ENCODE assay signal across 13 cellular contexts in genomic region chr16:56360117-56361008, GRCh38.
DNase-seq lines count a peak whose midpoint lies in the region; ATAC-seq and TF ChIP-seq lines count a peak whose summit lies in the region.
"Had no signal": no experiment of that assay in that cellular context is flagged by ENCODE, and none has a peak within 500 bp of the region (broad histone marks: within the 10 kb centered on the region; RNA-seq: fewer than 3 reads in every experiment).

No MANE protein-coding gene starts in this region.

- CTCF ChIA-PET in activated CD8-positive, alpha-beta T cell treated with anti-CD3 and anti-CD28 coated beads, Interleukin-2, amount 10 ng/mL, durations not matched to agents 7 days and 5 days (lab: Charles Lee) = interaction anchor here (0.8 to 1.4 kb wide), 2 partner anchors 9 to 42 kb away, joined by 3 to 4 read pairs; no protein-coding TSS in a partner anchor
- CTCF ChIA-PET in activated CD8-positive, alpha-beta T cell treated with anti-CD3 and anti-CD28 coated beads for 36 hours (lab: Charles Lee) = interaction anchor here (0.9 kb wide), 1 partner anchor 23 kb away, joined by 3 read pairs; no protein-coding TSS in a partner anchor

- no peaks in the 10 kb centered on the region for H3K9me2 ChIP-seq in hepatocyte (replicated peaks; ENCODE audit: insufficient read depth)

- POLR2A ChIA-PET in activated CD8-positive, alpha-beta T cell treated with anti-CD3 and anti-CD28 coated beads, Interleukin-2, amount 10 ng/mL, durations not matched to agents 7 days and 5 days (lab: Charles Lee) = no interaction called here
- POLR2A ChIA-PET in activated CD8-positive, alpha-beta T cell treated with anti-CD3 and anti-CD28 coated beads for 36 hours (lab: Charles Lee) = no interaction called here

- no peak for DNase-seq in activated CD8-positive, alpha-beta T cell treated with anti-CD3 and anti-CD28 coated beads, Interleukin-2, amount 10 ng/mL, durations not matched to agents 7 days and 5 days
- no peak for DNase-seq in activated CD8-positive, alpha-beta T cell treated with anti-CD3 and anti-CD28 coated beads for 36 hours
- DNase-seq in T-helper 17 cell = no peak
- DNase-seq in hepatocyte (ENCODE audit: low spot score) = no peak
- DNase-seq in gastrocnemius medialis = peak in 1 of 2 donors; percentile 36
- no peak for DNase-seq in OCI-M2 (lab: John Stamatoyannopoulos, UW; ENCODE audit: unreplicated experiment)
- no peak for DNase-seq in NCI-H748 (lab: John Stamatoyannopoulos, UW; ENCODE audit: unreplicated experiment)
- DNase-seq: CD4-positive, alpha-beta memory T cell; NCI-H1694 treated with DMSO at 0.1 percent for 48 hours; NCI-H510A; WERI-Rb-1 had no signal

- no peaks in the 10 kb centered on the region for H4K20me1 ChIP-seq in hepatocyte (ENCODE audit: insufficient read depth, poor library complexity, severe bottlenecking)

- no peak overlapping the region for H3K4me3 Mint-ChIP-seq in activated CD8-positive, alpha-beta T cell treated with anti-CD3 and anti-CD28 coated beads, Interleukin-2, amount 10 ng/mL, durations not matched to agents 7 days and 5 days
- H3K4me3 Mint-ChIP-seq in activated CD8-positive, alpha-beta T cell treated with anti-CD3 and anti-CD28 coated beads for 36 hours = no peak overlapping the region
- H3K4me3 Mint-ChIP-seq in T-helper 17 cell = no peak overlapping the region

- TF ChIP-seq POLR2A in gastrocnemius medialis (IDR thresholded peaks at IDR 0.05) = no peak

- H3K36me3 ChIP-seq in hepatocyte (replicated peaks; ENCODE audit: insufficient read depth, low read depth) (no peaks in the 10 kb centered on the region), gastrocnemius medialis (peaks cover 0 to 35% of the 10 kb centered on the region in 2 donors)

- peak overlapping the region; percentile 6 for H3K27ac Mint-ChIP-seq in activated CD8-positive, alpha-beta T cell treated with anti-CD3 and anti-CD28 coated beads, Interleukin-2, amount 10 ng/mL, durations not matched to agents 7 days and 5 days
- H3K27ac Mint-ChIP-seq in activated CD8-positive, alpha-beta T cell treated with anti-CD3 and anti-CD28 coated beads for 36 hours = no peak overlapping the region
- peak overlapping the region; percentile 63 for H3K27ac Mint-ChIP-seq in T-helper 17 cell

- TF ChIP-seq CTCF in activated CD8-positive, alpha-beta T cell treated with anti-CD3 and anti-CD28 coated beads for 36 hours (IDR thresholded peaks at IDR 0.05) = no peak
- no peak for TF ChIP-seq CTCF in hepatocyte (IDR thresholded peaks at IDR 0.05; ENCODE audit: poor library complexity)
- no peak for TF ChIP-seq CTCF in gastrocnemius medialis (IDR thresholded peaks at IDR 0.05 in 4 of 5, conservative IDR thresholded peaks at IDR 0.05 in 1 of 5)

- in situ Hi-C loops in gastrocnemius medialis (cut with MboI; ENCODE audit: low sequenced_read_pairs in 4 of 4) = no loop called here

- H3K9me3 ChIP-seq in T-helper 17 cell (ENCODE audit: control insufficient read depth, low read length, poor library complexity, severe bottlenecking) (no peaks in the 10 kb centered on the region), hepatocyte (ENCODE audit: low read depth) (no peaks in the 10 kb centered on the region), gastrocnemius medialis (no peaks in the 10 kb centered on the region)

- 96% methylated on average over 15 of the region's 15 CpGs for WGBS in hepatocyte (ENCODE audit: low lambda C conversion rate, missing lambda C conversion rate)

- H3K27me3 ChIP-seq in hepatocyte (no peaks in the 10 kb centered on the region), gastrocnemius medialis (no peaks in the 10 kb centered on the region)

- intact Hi-C loops in activated CD8-positive, alpha-beta T cell treated with anti-CD3 and anti-CD28 coated beads for 36 hours (cut with micrococcal nuclease) = no loop called here
- intact Hi-C loops in gastrocnemius medialis (cut with DNase I; ENCODE audit: low total_unique reads) = no loop called here

- H3K4me1 ChIP-seq in hepatocyte (ENCODE audit: insufficient read depth) (peaks cover 21% of the 10 kb centered on the region), gastrocnemius medialis (peaks cover 21 to 36% of the 10 kb centered on the region in 2 donors)

- H3K27ac ChIP-seq in hepatocyte = peak overlapping the region; percentile 24
- H3K27ac ChIP-seq in gastrocnemius medialis = peak overlapping the region; percentile 51 to 77 (median 62)
- H3K27ac ChIP-seq: PC-9, WERI-Rb-1 had no signal

- no peaks in the 10 kb centered on the region for H3K27me3 Mint-ChIP-seq in activated CD8-positive, alpha-beta T cell treated with anti-CD3 and anti-CD28 coated beads, Interleukin-2, amount 10 ng/mL, durations not matched to agents 7 days and 5 days (ENCODE audit: low read depth)
- no peaks in the 10 kb centered on the region for H3K27me3 Mint-ChIP-seq in activated CD8-positive, alpha-beta T cell treated with anti-CD3 and anti-CD28 coated beads for 36 hours
- no peaks in the 10 kb centered on the region for H3K27me3 Mint-ChIP-seq in T-helper 17 cell
- H3K27me3 Mint-ChIP-seq: CD4-positive, alpha-beta memory T cell had no signal

- H3K4me1 Mint-ChIP-seq in activated CD8-positive, alpha-beta T cell treated with anti-CD3 and anti-CD28 coated beads, Interleukin-2, amount 10 ng/mL, durations not matched to agents 7 days and 5 days (ENCODE audit: low read depth) = peaks cover 42% of the 10 kb centered on the region
- peaks cover 36% of the 10 kb centered on the region for H3K4me1 Mint-ChIP-seq in activated CD8-positive, alpha-beta T cell treated with anti-CD3 and anti-CD28 coated beads for 36 hours (ENCODE audit: low read depth)
- H3K4me1 Mint-ChIP-seq in T-helper 17 cell = peaks cover 15% of the 10 kb centered on the region

- no peak for ATAC-seq in activated CD8-positive, alpha-beta T cell treated with anti-CD3 and anti-CD28 coated beads, Interleukin-2, amount 10 ng/mL, durations not matched to agents 7 days and 5 days
- no peak for ATAC-seq in activated CD8-positive, alpha-beta T cell treated with anti-CD3 and anti-CD28 coated beads for 36 hours
- ATAC-seq in T-helper 17 cell (no peak), gastrocnemius medialis (peak; percentile 14 to 32), GM21360 (IDR thresholded peaks at IDR 0.05; ENCODE audit: unreplicated experiment) (no peak)

- H3K4me3 ChIP-seq in hepatocyte = no peak overlapping the region
- no peak overlapping the region for H3K4me3 ChIP-seq in gastrocnemius medialis
- H3K4me3 ChIP-seq: PC-9 had no signal

- H2AFZ ChIP-seq in hepatocyte = no peak overlapping the region
- H2AFZ ChIP-seq: PC-9 had no signal

- H3K4me2 ChIP-seq in hepatocyte = no peak overlapping the region
- H3K4me2 ChIP-seq: PC-9 had no signal

- no peaks in the 10 kb centered on the region for H3K9me3 Mint-ChIP-seq in activated CD8-positive, alpha-beta T cell treated with anti-CD3 and anti-CD28 coated beads, Interleukin-2, amount 10 ng/mL, durations not matched to agents 7 days and 5 days (ENCODE audit: insufficient read depth)
- H3K9me3 Mint-ChIP-seq in activated CD8-positive, alpha-beta T cell treated with anti-CD3 and anti-CD28 coated beads for 36 hours = no peaks in the 10 kb centered on the region
- H3K9me3 Mint-ChIP-seq: CD4-positive, alpha-beta memory T cell had no signal

- H3K79me2 ChIP-seq in hepatocyte = no peaks in the 10 kb centered on the region

- H3K36me3 Mint-ChIP-seq in activated CD8-positive, alpha-beta T cell treated with anti-CD3 and anti-CD28 coated beads, Interleukin-2, amount 10 ng/mL, durations not matched to agents 7 days and 5 days (ENCODE audit: low read depth) = peaks cover 9% of the 10 kb centered on the region
- H3K36me3 Mint-ChIP-seq in activated CD8-positive, alpha-beta T cell treated with anti-CD3 and anti-CD28 coated beads for 36 hours (ENCODE audit: low read depth) = peaks cover 2% of the 10 kb centered on the region
- H3K36me3 Mint-ChIP-seq in T-helper 17 cell (ENCODE audit: low read depth) = peaks cover 5% of the 10 kb centered on the region

Comparison
In these comparisons a context has a peak if more than half of its experiments do, and no peak if none do; other contexts are left out.
1. ATAC-seq: peak in gastrocnemius medialis (2 of 2); none in activated CD8-positive, alpha-beta T cell treated with anti-CD3 and anti-CD28 coated beads, Interleukin-2, amount 10 ng/mL, durations not matched to agents 7 days and 5 days (single experiment), activated CD8-positive, alpha-beta T cell treated with anti-CD3 and anti-CD28 coated beads for 36 hours (single experiment), T-helper 17 cell (single experiment) and GM21360 (single experiment).